In the genomic region with DNA sequence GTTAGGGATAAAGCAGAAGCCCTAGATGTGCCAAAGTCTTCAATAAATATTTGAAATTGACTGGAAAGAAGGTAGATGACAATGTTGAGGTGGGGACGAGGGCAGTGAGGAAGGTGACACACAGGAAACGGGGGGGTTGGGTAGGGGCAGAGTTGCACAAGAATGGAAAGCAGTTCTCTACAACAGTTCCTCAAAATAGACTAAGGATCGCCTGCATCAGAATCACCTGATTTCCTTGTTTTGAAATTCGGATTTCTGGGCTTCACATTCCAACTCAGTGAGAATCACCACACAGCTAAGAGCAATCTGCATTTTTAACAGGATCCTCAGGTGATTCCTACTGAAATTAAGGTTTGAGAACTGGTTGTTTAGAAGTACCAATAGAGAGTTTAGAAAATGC, we compare ENCODE assay signal across 9 cellular contexts.
DNase-seq lines count a peak whose midpoint lies in the region; ATAC-seq lines count a peak whose summit lies in the region.
"Had no signal": no experiment of that assay in that cellular context is flagged by ENCODE, and none has a peak within 500 bp of the region (broad histone marks: within the 10 kb centered on the region; RNA-seq: fewer than 3 reads in every experiment).

No MANE protein-coding gene starts in this region.

- no peaks in the 10 kb centered on the region for H3K27me3 Mint-ChIP-seq in CD4-positive, CD25-positive, alpha-beta regulatory T cell
- H3K27me3 Mint-ChIP-seq in activated CD4-positive, alpha-beta T cell treated with anti-CD3 and anti-CD28 coated beads, Interleukin-2, amount 10 ng/mL, durations not matched to agents 7 days and 5 days, result no peaks in the 10 kb centered on the region
- H3K27me3 Mint-ChIP-seq: activated naive CD4-positive, alpha-beta T cell treated with anti-CD3 and anti-CD28 coated beads, Interleukin-2, amount 50 U/mL, for 24 hours had no signal

- H3K36me3 Mint-ChIP-seq in CD4-positive, CD25-positive, alpha-beta regulatory T cell, result peaks cover 12% of the 10 kb centered on the region
- H3K36me3 Mint-ChIP-seq in activated CD4-positive, alpha-beta T cell treated with anti-CD3 and anti-CD28 coated beads, Interleukin-2, amount 10 ng/mL, durations not matched to agents 7 days and 5 days (ENCODE audit: low read depth), result peaks cover 26% of the 10 kb centered on the region

- peak overlapping the region in 1 of 3 donors; percentile 11 for H3K27ac Mint-ChIP-seq in CD4-positive, CD25-positive, alpha-beta regulatory T cell
- no peak overlapping the region for H3K27ac Mint-ChIP-seq in activated CD4-positive, alpha-beta T cell treated with anti-CD3 and anti-CD28 coated beads, Interleukin-2, amount 10 ng/mL, durations not matched to agents 7 days and 5 days
- H3K27ac Mint-ChIP-seq: activated naive CD4-positive, alpha-beta T cell treated with anti-CD3 and anti-CD28 coated beads, Interleukin-2, amount 50 U/mL, for 24 hours had no signal

- H3K27ac ChIP-seq in CD4-positive, CD25-positive, alpha-beta regulatory T cell (ENCODE audit: insufficient read depth, low read length, poor library complexity, severe bottlenecking), result no peak overlapping the region
- no peak overlapping the region for H3K27ac ChIP-seq in right cardiac atrium (ENCODE audit: low read length)

- intact Hi-C loops in right cardiac atrium (cut with DNase I), result no loop called here

- CTCF ChIA-PET in activated CD4-positive, alpha-beta T cell treated with anti-CD3 and anti-CD28 coated beads, Interleukin-2, amount 10 ng/mL, durations not matched to agents 7 days and 5 days (lab: Charles Lee), result no interaction called here

- DNase-seq in CD4-positive, CD25-positive, alpha-beta regulatory T cell, result peak in 1 of 3 donors; percentile 57
- peak; percentile 32 for DNase-seq in activated CD4-positive, alpha-beta T cell treated with anti-CD3 and anti-CD28 coated beads, Interleukin-2, amount 10 ng/mL, durations not matched to agents 7 days and 5 days
- DNase-seq in right cardiac atrium, result peak in 1 of 3 donors; percentile 45
- DNase-seq in stimulated activated CD8-positive, alpha-beta memory T cell treated with anti-CD3 and anti-CD28 coated beads, Interleukin-4, amount 100 ng/mL, for 1 hour (ENCODE audit: low read depth in 2 of 2, low spot score in 1 of 2), result peak; percentile 7 to 9
- DNase-seq in DMS153 treated with DMSO at 0.1 percent for 48 hours (lab: John Stamatoyannopoulos, UW; ENCODE audit: unreplicated experiment), result no peak
- DNase-seq in AG08396 (ENCODE audit: low spot score), result no peak

- H3K4me3 Mint-ChIP-seq in CD4-positive, CD25-positive, alpha-beta regulatory T cell, result peak overlapping the region in 1 of 4 donors; percentile 30
- no peak overlapping the region for H3K4me3 Mint-ChIP-seq in activated CD4-positive, alpha-beta T cell treated with anti-CD3 and anti-CD28 coated beads, Interleukin-2, amount 10 ng/mL, durations not matched to agents 7 days and 5 days
- H3K4me3 Mint-ChIP-seq: activated naive CD4-positive, alpha-beta T cell treated with anti-CD3 and anti-CD28 coated beads, Interleukin-2, amount 50 U/mL, for 24 hours had no signal

- H3K9me3 ChIP-seq in CD4-positive, CD25-positive, alpha-beta regulatory T cell (ENCODE audit: control insufficient read depth in 2 of 2, low read length in 2 of 2), result peaks cover 10 to 17% of the 10 kb centered on the region in 2 experiments
- no peaks in the 10 kb centered on the region for H3K9me3 ChIP-seq in right cardiac atrium (ENCODE audit: control insufficient read depth, low read length)

- H3K9me3 Mint-ChIP-seq in CD4-positive, CD25-positive, alpha-beta regulatory T cell, result peaks cover 1 to 17% (median 8%) of the 10 kb centered on the region in 7 donors
- peaks cover 17% of the 10 kb centered on the region for H3K9me3 Mint-ChIP-seq in activated CD4-positive, alpha-beta T cell treated with anti-CD3 and anti-CD28 coated beads, Interleukin-2, amount 10 ng/mL, durations not matched to agents 7 days and 5 days

- peak overlapping the region; percentile 30 for H3K4me3 ChIP-seq in CD4-positive, CD25-positive, alpha-beta regulatory T cell (ENCODE audit: low read depth, low read length)
- H3K4me3 ChIP-seq in right cardiac atrium (ENCODE audit: low read length), result no peak overlapping the region

- peaks cover 5 to 35% (median 16%) of the 10 kb centered on the region in 4 donors for H3K4me1 Mint-ChIP-seq in CD4-positive, CD25-positive, alpha-beta regulatory T cell
- peaks cover 16% of the 10 kb centered on the region for H3K4me1 Mint-ChIP-seq in activated CD4-positive, alpha-beta T cell treated with anti-CD3 and anti-CD28 coated beads, Interleukin-2, amount 10 ng/mL, durations not matched to agents 7 days and 5 days

- 23% methylated on average over 4 of the region's 4 CpGs for WGBS in right cardiac atrium

- peak; percentile 65 for ATAC-seq in CD4-positive, CD25-positive, alpha-beta regulatory T cell (ENCODE audit: low read depth in 2 of 2)
- peak; percentile 69 for ATAC-seq in HG03354 (IDR thresholded peaks at IDR 0.05; ENCODE audit: poor library complexity, severe bottlenecking, unreplicated experiment)
- ATAC-seq in right cardiac atrium, result peak; percentile 50 to 57
- no peak for ATAC-seq in HG03521 (IDR thresholded peaks at IDR 0.05; ENCODE audit: unreplicated experiment)

- H3K27me3 ChIP-seq in CD4-positive, CD25-positive, alpha-beta regulatory T cell (ENCODE audit: control insufficient read depth, insufficient read depth, low read length), result no peaks in the 10 kb centered on the region
- H3K27me3 ChIP-seq in right cardiac atrium (ENCODE audit: control insufficient read depth, insufficient read depth), result no peaks in the 10 kb centered on the region

- H3K36me3 ChIP-seq in CD4-positive, CD25-positive, alpha-beta regulatory T cell (ENCODE audit: control insufficient read depth, insufficient read depth, low read length), result no peaks in the 10 kb centered on the region

- H3K4me1 ChIP-seq in CD4-positive, CD25-positive, alpha-beta regulatory T cell (ENCODE audit: control insufficient read depth, insufficient read depth, low read length, poor library complexity, severe bottlenecking), result peaks cover 8% of the 10 kb centered on the region
- peaks cover 2% of the 10 kb centered on the region for H3K4me1 ChIP-seq in right cardiac atrium (ENCODE audit: control insufficient read depth, insufficient read depth, low read length)

- POLR2A ChIA-PET in activated CD4-positive, alpha-beta T cell treated with anti-CD3 and anti-CD28 coated beads, Interleukin-2, amount 10 ng/mL, durations not matched to agents 7 days and 5 days (lab: Charles Lee), result no interaction called here

Comparison
In these comparisons a context has a peak if more than half of its experiments do, and no peak if none do; other contexts are left out.
1. DNase-seq: peak in activated CD4-positive, alpha-beta T cell treated with anti-CD3 and anti-CD28 coated beads, Interleukin-2, amount 10 ng/mL, durations not matched to agents 7 days and 5 days (single experiment) and stimulated activated CD8-positive, alpha-beta memory T cell treated with anti-CD3 and anti-CD28 coated beads, Interleukin-4, amount 100 ng/mL, for 1 hour (2 of 2); none in DMS153 treated with DMSO at 0.1 percent for 48 hours (single experiment) and AG08396 (single experiment).